ENCODE assay signal across 17 cellular contexts in genomic region chr9:107177243-107177839, GRCh38.
DNase-seq lines count a peak whose midpoint lies in the region; ATAC-seq and TF ChIP-seq lines count a peak whose summit lies in the region.
"Had no signal": no experiment of that assay in that cellular context is flagged by ENCODE, and none has a peak within 500 bp of the region (broad histone marks: within the 10 kb centered on the region; RNA-seq: fewer than 3 reads in every experiment).

No MANE protein-coding gene starts in this region.

- peaks cover 0 to 27% (median 19%) of the 10 kb centered on the region in 4 donors for H3K4me1 ChIP-seq in sigmoid colon
- H3K4me1 ChIP-seq: vagina had no signal

- H3K4me3 ChIP-seq in sigmoid colon: no peak overlapping the region
- H3K4me3 ChIP-seq: vagina had no signal

- peaks cover 0 to 1% (median 0%) of the 10 kb centered on the region in 4 donors for H3K9me3 ChIP-seq in sigmoid colon
- H3K9me3 ChIP-seq: vagina had no signal

- no peaks in the 10 kb centered on the region for H3K36me3 ChIP-seq in sigmoid colon
- H3K36me3 ChIP-seq: vagina had no signal

- TF ChIP-seq CTCF in sigmoid colon (IDR thresholded peaks at IDR 0.05): no peak

- no peaks in the 10 kb centered on the region for H3K27me3 ChIP-seq in sigmoid colon
- H3K27me3 ChIP-seq: vagina had no signal

- no peak for TF ChIP-seq EP300 in sigmoid colon (IDR thresholded peaks at IDR 0.05)

- 73 to 78% methylated on average over 7 of the region's 7 CpGs for WGBS in sigmoid colon, 2 donors

- H3K27ac ChIP-seq in sigmoid colon: peak overlapping the region in 3 of 4 donors; percentile 5 to 49 (median 30)
- H3K27ac ChIP-seq: C4-2B, vagina had no signal

- TF ChIP-seq POLR2A in sigmoid colon (IDR thresholded peaks at IDR 0.05): no peak

- ATAC-seq in GM18520 (IDR thresholded peaks at IDR 0.05; ENCODE audit: unreplicated experiment) (peak; percentile 20), HG02759 (IDR thresholded peaks at IDR 0.05; ENCODE audit: unreplicated experiment) (peak; percentile 33)
- ATAC-seq: activated CD8-positive, alpha-beta T cell treated with anti-CD3 and anti-CD28 coated beads for 36 hours had no signal

- DNase-seq in kidney glomerular epithelial cell (lab: John Stamatoyannopoulos, UW): peak; percentile 15
- no peak for DNase-seq in sigmoid colon
- no peak for DNase-seq in anterior cingulate cortex (lab: John Stamatoyannopoulos, UW)
- DNase-seq in activated CD4-positive, alpha-beta T cell treated with anti-CD3 and anti-CD28 coated beads for 1 hour: no peak
- no peak for DNase-seq in NCI-H82 treated with DMSO at 0.1 percent for 48 hours (lab: John Stamatoyannopoulos, UW; ENCODE audit: unreplicated experiment)
- no peak for DNase-seq in NCI-H1105 (lab: John Stamatoyannopoulos, UW)
- DNase-seq: activated B cell treated with CpG ODN at 0.5 μM for 24 hours; activated CD8-positive, alpha-beta T cell treated with anti-CD3 and anti-CD28 coated beads for 36 hours; activated naive CD4-positive, alpha-beta T cell treated with Interleukin-2 at 50 U/mL for 16 hours; activated T-cell treated with anti-CD3 and anti-CD28 coated beads, Interleukin-2, amount 50 U/mL, for 1 hour; amniotic stem cell; foreskin melanocyte; NCI-H526 treated with DMSO at 0.1 percent for 48 hours had no signal

- intact Hi-C loops in sigmoid colon (cut with DNase I): no loop called here
